Comparison of ENCODE assay signal across 31 cellular contexts in genomic region chr6:169884158-169884557, GRCh38.
"Had no signal": no experiment of that assay in that cellular context is flagged by ENCODE, and none has a peak within 500 bp of the region (broad histone marks: within the 10 kb centered on the region; RNA-seq: fewer than 3 reads in every experiment).

No MANE protein-coding gene starts in this region.

- H3K9me3 Mint-ChIP-seq: activated naive CD4-positive, alpha-beta T cell treated with anti-CD3 and anti-CD28 coated beads, Interleukin-2, amount 50 U/mL, for 24 hours; activated naive CD8-positive, alpha-beta T cell treated with anti-CD3 and anti-CD28 coated beads, Interleukin-2, amount 50 U/mL, for 24 hours; activated T-cell treated with anti-CD3 and anti-CD28 coated beads, Interleukin-2, amount 50 U/mL, for 4 hours; activated T-helper 17 cell treated with anti-CD3 and anti-CD28 coated beads, Interleukin-2, amount 50 U/mL, for 72 hours; effector memory CD8-positive, alpha-beta T cell; natural killer cell treated with Interleukin-12 subunit alpha and Interleukin-12 subunit beta and Interleukin-15 and Interleukin-18, amount 100 ng/mL, for 72 hours; stimulated activated naive B cell treated with anti-CD40 and anti-IgM and Interleukin-4, amounts not matched to agents 10 μg/mL and 1 μg/mL and 100 μg/mL, for 72 hours; T-helper 2 cell treated with Interferon-gamma antibody and Interleukin-4, amounts not matched to agents 5 μg/mL and 100 μg/mL, for 36 hours had no signal

- H3K27me3 ChIP-seq: ovary, thyroid gland had no signal

- DNase-seq: activated B cell treated with CpG ODN at 0.5 μM for 24 hours; activated CD4-positive, alpha-beta T cell treated with anti-CD3 and anti-CD28 coated beads for 36 hours; activated gamma-delta T cell treated with Interleukin-2 at 50 U/mL for 16 hours; activated naive CD8-positive, alpha-beta T cell treated with anti-CD3 and anti-CD28 coated beads, Interleukin-2, amount 50 U/mL, for 24 hours; activated T-cell treated with anti-CD3 and anti-CD28 coated beads, Interleukin-2, amount 50 U/mL, for 4 hours; amygdala; cortex of kidney; effector memory CD8-positive, alpha-beta T cell; foreskin fibroblast; hypothalamus; kidney glomerular epithelial cell; left lung; mesendoderm; mucosa of descending colon; retina; stimulated activated CD4-positive, alpha-beta T cell treated with anti-CD3 and anti-CD28 coated beads, Interleukin-15, amount 100 ng/mL, for 24 hours; stimulated activated CD4-positive, alpha-beta T cell treated with anti-CD3 and anti-CD28 coated beads, Interleukin-2, amount 100 ng/mL, for 24 hours; stimulated activated naive B cell treated with anti-CD40 and anti-IgM and Interleukin-4, amounts not matched to agents 10 μg/mL and 1 μg/mL and 100 μg/mL, for 72 hours; stomach; T-helper 1 cell; thyroid gland; upper lobe of right lung had no signal

- H3K4me3 ChIP-seq: left lung, lung, mucosa of descending colon, ovary, prostate gland, smooth muscle cell, stomach, thyroid gland, upper lobe of right lung had no signal

- H3K27ac Mint-ChIP-seq: activated B cell treated with CpG ODN at 0.5 μM for 24 hours; activated CD4-positive, alpha-beta T cell treated with anti-CD3 and anti-CD28 coated beads for 36 hours; activated naive CD4-positive, alpha-beta T cell treated with anti-CD3 and anti-CD28 coated beads, Interleukin-2, amount 50 U/mL, for 24 hours; activated naive CD8-positive, alpha-beta T cell treated with anti-CD3 and anti-CD28 coated beads, Interleukin-2, amount 50 U/mL, for 24 hours; activated T-helper 17 cell treated with anti-CD3 and anti-CD28 coated beads, Interleukin-2, amount 50 U/mL, for 72 hours; effector memory CD8-positive, alpha-beta T cell; natural killer cell treated with Interleukin-12 subunit alpha and Interleukin-12 subunit beta and Interleukin-15 and Interleukin-18, amount 100 ng/mL, for 72 hours; stimulated activated naive B cell treated with anti-CD40 and anti-IgM and Interleukin-4, amounts not matched to agents 10 μg/mL and 1 μg/mL and 100 μg/mL, for 72 hours; T-helper 2 cell treated with Interferon-gamma antibody and Interleukin-4, amounts not matched to agents 5 μg/mL and 100 μg/mL, for 36 hours had no signal

- ATAC-seq: activated CD4-positive, alpha-beta T cell treated with anti-CD3 and anti-CD28 coated beads for 36 hours; activated naive CD8-positive, alpha-beta T cell treated with anti-CD3 and anti-CD28 coated beads, Interleukin-2, amount 50 U/mL, for 24 hours; activated T-cell treated with anti-CD3 and anti-CD28 coated beads, Interleukin-2, amount 50 U/mL, for 4 hours; activated T-helper 17 cell treated with anti-CD3 and anti-CD28 coated beads, Interleukin-2, amount 50 U/mL, for 72 hours; effector memory CD8-positive, alpha-beta T cell; esophagus mucosa; left lung; mucosa of descending colon; natural killer cell treated with Interleukin-12 subunit alpha and Interleukin-12 subunit beta and Interleukin-15 and Interleukin-18, amount 100 ng/mL, for 72 hours; stimulated activated naive B cell treated with anti-CD40 and anti-IgM and Interleukin-4, amounts not matched to agents 10 μg/mL and 1 μg/mL and 100 μg/mL, for 72 hours; upper lobe of right lung had no signal

- H3K9me3 ChIP-seq: left lung, mucosa of descending colon, ovary, prostate gland, stomach, thyroid gland, upper lobe of right lung had no signal

- H3K36me3 Mint-ChIP-seq: activated naive CD4-positive, alpha-beta T cell treated with anti-CD3 and anti-CD28 coated beads, Interleukin-2, amount 50 U/mL, for 24 hours; natural killer cell treated with Interleukin-12 subunit alpha and Interleukin-12 subunit beta and Interleukin-15 and Interleukin-18, amount 100 ng/mL, for 72 hours; stimulated activated naive B cell treated with anti-CD40 and anti-IgM and Interleukin-4, amounts not matched to agents 10 μg/mL and 1 μg/mL and 100 μg/mL, for 72 hours had no signal

- H3K27ac ChIP-seq: ovary, prostate gland, stomach, thyroid gland, upper lobe of right lung had no signal

- H3K36me3 ChIP-seq: left lung, ovary, prostate gland, stomach, thyroid gland, upper lobe of right lung had no signal

- H3K4me1 ChIP-seq: prostate gland, stomach, thyroid gland, upper lobe of right lung had no signal

- H3K4me1 Mint-ChIP-seq: activated B cell treated with CpG ODN at 0.5 μM for 24 hours; activated CD4-positive, alpha-beta T cell treated with anti-CD3 and anti-CD28 coated beads for 36 hours; activated naive CD4-positive, alpha-beta T cell treated with anti-CD3 and anti-CD28 coated beads, Interleukin-2, amount 50 U/mL, for 24 hours; activated naive CD8-positive, alpha-beta T cell treated with anti-CD3 and anti-CD28 coated beads, Interleukin-2, amount 50 U/mL, for 24 hours; activated T-helper 17 cell treated with anti-CD3 and anti-CD28 coated beads, Interleukin-2, amount 50 U/mL, for 72 hours; stimulated activated naive B cell treated with anti-CD40 and anti-IgM and Interleukin-4, amounts not matched to agents 10 μg/mL and 1 μg/mL and 100 μg/mL, for 72 hours had no signal

- H3K4me3 Mint-ChIP-seq: activated B cell treated with CpG ODN at 0.5 μM for 24 hours; activated CD4-positive, alpha-beta T cell treated with anti-CD3 and anti-CD28 coated beads for 36 hours; activated naive CD4-positive, alpha-beta T cell treated with anti-CD3 and anti-CD28 coated beads, Interleukin-2, amount 50 U/mL, for 24 hours; activated naive CD8-positive, alpha-beta T cell treated with anti-CD3 and anti-CD28 coated beads, Interleukin-2, amount 50 U/mL, for 24 hours; activated T-cell treated with anti-CD3 and anti-CD28 coated beads, Interleukin-2, amount 50 U/mL, for 4 hours; activated T-helper 17 cell treated with anti-CD3 and anti-CD28 coated beads, Interleukin-2, amount 50 U/mL, for 72 hours; effector memory CD8-positive, alpha-beta T cell; natural killer cell treated with Interleukin-12 subunit alpha and Interleukin-12 subunit beta and Interleukin-15 and Interleukin-18, amount 100 ng/mL, for 72 hours; stimulated activated naive B cell treated with anti-CD40 and anti-IgM and Interleukin-4, amounts not matched to agents 10 μg/mL and 1 μg/mL and 100 μg/mL, for 72 hours; T-helper 2 cell treated with Interferon-gamma antibody and Interleukin-4, amounts not matched to agents 5 μg/mL and 100 μg/mL, for 36 hours had no signal
